In the genomic region with DNA sequence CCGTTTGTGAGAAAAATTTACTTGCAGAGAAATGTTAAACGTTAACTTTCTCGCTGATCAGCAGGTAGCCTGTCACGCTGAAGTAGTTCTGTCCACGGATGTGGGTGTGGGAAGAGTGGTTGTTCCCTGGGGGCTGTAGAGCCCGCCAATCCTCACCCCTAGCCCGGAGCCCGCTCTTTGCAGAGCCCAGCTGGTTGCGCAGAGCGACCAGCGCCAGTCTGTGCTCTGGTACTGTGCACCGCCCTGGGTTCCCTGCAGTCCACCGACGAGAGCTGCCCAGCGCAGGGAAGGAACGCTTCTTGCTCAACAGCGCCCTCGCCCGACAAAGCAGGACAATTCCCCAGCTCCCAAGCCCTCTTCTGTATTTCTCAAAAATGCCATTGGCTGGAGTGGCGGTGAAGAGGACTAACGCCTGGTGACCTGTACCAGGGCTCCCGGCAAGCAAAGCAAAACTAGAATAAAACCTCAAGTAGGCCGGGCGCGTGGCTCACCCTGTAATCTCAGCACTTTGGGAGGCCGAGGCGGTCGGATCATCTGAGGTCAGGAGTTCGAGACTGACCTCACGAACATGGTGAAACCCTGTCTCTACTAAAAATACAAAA, we compare ENCODE assay signal across 8 cellular contexts. TPM values are rescaled to one million over a fixed set of nuclear protein-coding genes. Genes with fewer than 3 reads are reported as not detected.
DNase-seq lines count a peak whose midpoint lies in the region; ATAC-seq, FAIRE-seq and TF ChIP-seq lines count a peak whose summit lies in the region.

No MANE protein-coding gene starts in this region.

- no peaks in the 10 kb centered on the region for H3K36me3 ChIP-seq in HUES48 (ENCODE audit: control insufficient read depth, insufficient read depth, low read length)
- H3K36me3 ChIP-seq in endothelial cell of umbilical vein (ENCODE audit: control insufficient read depth in 2 of 2, extremely low read depth in 1 of 2, insufficient read depth in 2 of 2, low read length in 2 of 2), result no peaks in the 10 kb centered on the region
- no peaks in the 10 kb centered on the region for H3K36me3 ChIP-seq in mucosa of descending colon (ENCODE audit: low read depth)

- H3K79me2 ChIP-seq in endothelial cell of umbilical vein (ENCODE audit: control insufficient read depth, insufficient read depth, low read length), result no peaks in the 10 kb centered on the region

- TF ChIP-seq POLR2A in endothelial cell of umbilical vein (IDR thresholded peaks at IDR 0.05; ENCODE audit: low read depth, low read length), result no peak

- DNase-seq in COLO668 (lab: John Stamatoyannopoulos, UW; ENCODE audit: unreplicated experiment), result peak; percentile 97
- DNase-seq in NOMO-1 treated with dmso at 0.1 percent for 144 hours (lab: John Stamatoyannopoulos, UW; ENCODE audit: unreplicated experiment), result peak; percentile 78
- DNase-seq in activated CD8-positive, alpha-beta memory T cell treated with anti-CD3 and anti-CD28 coated beads, Interleukin-2, amount 50 U/mL, for 24 hours (ENCODE audit: extremely low read depth), result peak; percentile 49
- peak; percentile 90 for DNase-seq in endothelial cell of umbilical vein (ENCODE audit: low read depth, low spot score)
- DNase-seq in mucosa of descending colon, result peak; percentile 82 to 92 (median 85)
- DNase-seq in stimulated activated CD8-positive, alpha-beta memory T cell treated with anti-CD3 and anti-CD28 coated beads, Interleukin-4, amount 100 ng/mL, for 24 hours (ENCODE audit: low read depth), result peak; percentile 63

- dilution Hi-C loops in endothelial cell of umbilical vein (cut with MboI; ENCODE audit: extremely low pct_ligation_motif_present, low sequenced_read_pairs), result no loop called here

- peak overlapping the region; percentile 49 for H3K4me3 ChIP-seq in HUES48 (ENCODE audit: low read depth, low read length)
- H3K4me3 ChIP-seq in endothelial cell of umbilical vein (replicated peaks in 1 of 3; ENCODE audit: insufficient read depth in 1 of 3, low read depth in 1 of 3, low read length in 3 of 3), result peak overlapping the region in 2 of 3 experiments; percentile 10 to 40
- H3K4me3 ChIP-seq in mucosa of descending colon, result no peak overlapping the region

- H3K27me3 ChIP-seq in HUES48 (ENCODE audit: control insufficient read depth, insufficient read depth, low read length), result peaks cover 48% of the 10 kb centered on the region
- H3K27me3 ChIP-seq in endothelial cell of umbilical vein (ENCODE audit: control insufficient read depth in 2 of 2, insufficient read depth in 2 of 2, low read length in 2 of 2), result peaks cover 25 to 32% of the 10 kb centered on the region in 2 experiments

- no peaks in the 10 kb centered on the region for H4K20me1 ChIP-seq in endothelial cell of umbilical vein (replicated peaks; ENCODE audit: control insufficient read depth, extremely low read depth, insufficient read depth, low read length)

- CTCF ChIA-PET in endothelial cell of umbilical vein (lab: Charles Lee), result interaction anchor here (0.7 to 8.2 kb wide), 32 partner anchors 9 to 379 kb away, joined by 3 to 130 read pairs (median 4); a partner anchor contains a TSS

- H3K9ac ChIP-seq in HUES48 (ENCODE audit: low read depth, low read length) (no peak overlapping the region), endothelial cell of umbilical vein (replicated peaks; ENCODE audit: extremely low read depth, insufficient read depth, low read length) (no peak overlapping the region)

- ATAC-seq in GM21367 (IDR thresholded peaks at IDR 0.05; ENCODE audit: unreplicated experiment) (peak; percentile 90), mucosa of descending colon (peak; percentile 99)

- peak overlapping the region; percentile 92 for H3K4me2 ChIP-seq in endothelial cell of umbilical vein (ENCODE audit: insufficient read depth, low read length)

- H3K27ac ChIP-seq in HUES48 (ENCODE audit: low read depth, low read length) (no peak overlapping the region), endothelial cell of umbilical vein (ENCODE audit: insufficient read depth, low read depth, low read length) (no peak overlapping the region)

- H3K9me3 ChIP-seq in HUES48 (ENCODE audit: control insufficient read depth, insufficient read depth, low read length), result no peaks in the 10 kb centered on the region
- no peaks in the 10 kb centered on the region for H3K9me3 ChIP-seq in endothelial cell of umbilical vein (replicated peaks; ENCODE audit: control insufficient read depth, insufficient read depth, low read length)
- H3K9me3 ChIP-seq in mucosa of descending colon, result no peaks in the 10 kb centered on the region

- POLR2A ChIA-PET in endothelial cell of umbilical vein (lab: Charles Lee), result no interaction called here

- intact Hi-C loops in endothelial cell of umbilical vein (cut with micrococcal nuclease) (loop anchor here (1.0 to 5.0 kb wide), 3 partner anchors 33 to 71 kb away; a partner anchor contains a TSS), mucosa of descending colon (cut with DNase I, micrococcal nuclease) (no loop called here)

- FAIRE-seq in endothelial cell of umbilical vein (lab: Jason Lieb, UNC), result peak; percentile 94

- H2AFZ ChIP-seq in endothelial cell of umbilical vein (ENCODE audit: low read depth, low read length), result peak overlapping the region; percentile 89

- TF ChIP-seq CTCF in endothelial cell of umbilical vein (IDR thresholded peaks at IDR 0.05; ENCODE audit: extremely low read depth in 1 of 2, insufficient read depth in 1 of 2, low read depth in 1 of 2, low read length in 2 of 2), result peak; percentile 87 to 94
- TF ChIP-seq CTCF in mucosa of descending colon (IDR thresholded peaks at IDR 0.05), result peak; percentile 87

- BruUV-seq in endothelial cell of umbilical vein (replicated peaks; lab: Mats Ljungman, UMichigan), result no TSS peak

- H3K4me1 ChIP-seq in HUES48 (ENCODE audit: control insufficient read depth, insufficient read depth, low read length) (no peaks in the 10 kb centered on the region), endothelial cell of umbilical vein (ENCODE audit: control insufficient read depth, extremely low read depth, insufficient read depth, low read length) (peaks cover 8% of the 10 kb centered on the region), mucosa of descending colon (ENCODE audit: low read depth) (peaks cover 8% of the 10 kb centered on the region)

- no peaks in the 10 kb centered on the region for H3K9me1 ChIP-seq in endothelial cell of umbilical vein (replicated peaks; ENCODE audit: control insufficient read depth, extremely low read depth, insufficient read depth, low read length)

TF ChIP-seq in endothelial cell of umbilical vein, 7 proteins besides CTCF, POLR2A, EP300 and RAD21:
- TF ChIP-seq, protein P1, sequence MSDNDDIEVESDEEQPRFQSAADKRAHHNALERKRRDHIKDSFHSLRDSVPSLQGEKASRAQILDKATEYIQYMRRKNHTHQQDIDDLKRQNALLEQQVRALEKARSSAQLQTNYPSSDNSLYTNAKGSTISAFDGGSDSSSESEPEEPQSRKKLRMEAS (IDR thresholded peaks at IDR 0.05; ENCODE audit: insufficient read depth, insufficient read length), result no peak
- TF ChIP-seq GATA2 (IDR thresholded peaks at IDR 0.05; ENCODE audit: insufficient read depth, insufficient read length, low read depth, low read length) (no peak), FOS (IDR thresholded peaks at IDR 0.05; ENCODE audit: borderline replicate concordance, insufficient read depth, low read length) (no peak), JUN (IDR thresholded peaks at IDR 0.05; ENCODE audit: borderline replicate concordance, insufficient read depth, insufficient read length, low read depth) (no peak), EZH2 (IDR thresholded peaks at IDR 0.05; ENCODE audit: borderline replicate concordance, low read depth, low read length, severe bottlenecking) (no peak), MYC (IDR thresholded peaks at IDR 0.05; ENCODE audit: low read depth, low read length) (no peak), POLR2AphosphoS5 (IDR thresholded peaks at IDR 0.05; ENCODE audit: insufficient read depth, low read depth, low read length) (no peak)

RNA-seq across cellular contexts. Expression of a gene that starts 3.3 kb away (rescaled TPM):
- not detected in 2 replicates for total RNA-seq in endothelial cell of umbilical vein
- polyA plus RNA-seq in endothelial cell of umbilical vein, result 0.03 TPM in 1 of 2 replicates, not detected in the other
- polyA plus RNA-seq in endothelial cell of umbilical vein (2011; cell fraction: cytosol; rRNA removed), result not detected in 2 replicates
- polyA plus RNA-seq in endothelial cell of umbilical vein (2011; cell fraction: nucleus; rRNA removed), result not detected in 2 replicates
- polyA plus RNA-seq in endothelial cell of umbilical vein (2012), result not detected in 2 replicates
- not detected in 2 replicates for polyA minus RNA-seq in endothelial cell of umbilical vein
- polyA minus RNA-seq in endothelial cell of umbilical vein (2011; cell fraction: cytosol; rRNA and poly(A)+ RNA removed), result not detected
- not detected in 2 replicates for polyA minus RNA-seq in endothelial cell of umbilical vein (2011; cell fraction: nucleus; rRNA and poly(A)+ RNA removed)
- not detected for total RNA-seq in mucosa of descending colon

RNA-seq across cellular contexts. Expression of a gene that starts 43.4 kb away (rescaled TPM):
- total RNA-seq in endothelial cell of umbilical vein (13.9 and 17.2 TPM in 2 replicates), mucosa of descending colon (10 to 100 TPM; 13.3 to 16.7 (median 14.9) TPM)
- polyA plus RNA-seq in endothelial cell of umbilical vein, result 4.4 and 6.7 TPM in 2 replicates
- polyA plus RNA-seq in endothelial cell of umbilical vein (2011; cell fraction: cytosol; rRNA removed), result 5.6 and 5.7 TPM in 2 replicates
- 12.2 and 14.4 TPM in 2 replicates for polyA plus RNA-seq in endothelial cell of umbilical vein (2011; cell fraction: nucleus; rRNA removed)
- 8.3 and 9.0 TPM in 2 replicates for polyA plus RNA-seq in endothelial cell of umbilical vein (2012)
- 14.4 and 20.2 TPM in 2 replicates for polyA minus RNA-seq in endothelial cell of umbilical vein
- polyA minus RNA-seq in endothelial cell of umbilical vein (2011; cell fraction: cytosol; rRNA and poly(A)+ RNA removed), result 21.3 TPM
- polyA minus RNA-seq in endothelial cell of umbilical vein (2011; cell fraction: nucleus; rRNA and poly(A)+ RNA removed), result 16.3 and 22.6 TPM in 2 replicates
